ENCODE assay signal across 16 cellular contexts in genomic region chr1:6954596-6954995, GRCh38.
DNase-seq lines count a peak whose midpoint lies in the region; ATAC-seq, FAIRE-seq and TF ChIP-seq lines count a peak whose summit lies in the region.
"Had no signal": no experiment of that assay in that cellular context is flagged by ENCODE, and none has a peak within 500 bp of the region (broad histone marks: within the 10 kb centered on the region; RNA-seq: fewer than 3 reads in every experiment).

No MANE protein-coding gene starts in this region.

- no peaks in the 10 kb centered on the region for H3K27me3 ChIP-seq in BLaER1
- H3K27me3 ChIP-seq in H9 (ENCODE audit: insufficient read depth, low read length) = no peaks in the 10 kb centered on the region
- H3K27me3 ChIP-seq in SJCRH30 = peaks cover 16% of the 10 kb centered on the region; the same call in 1 of the 2 replicates

- H3K27me3 Mint-ChIP-seq in H9 (ENCODE audit: low read depth) (no peaks in the 10 kb centered on the region; the same call in 1 of the 2 replicates), nephron (ENCODE audit: low read depth) (peaks cover 9% of the 10 kb centered on the region)
- H3K27me3 Mint-ChIP-seq: CD4-positive, alpha-beta T cell had no signal

- H4K91ac ChIP-seq in H9 (ENCODE audit: insufficient read length, low read depth, low read length) = no peak overlapping the region

- no peak overlapping the region for H3K4me3 ChIP-seq in BLaER1
- H3K4me3 ChIP-seq in SJCRH30 = no peak overlapping the region
- H3K4me3 ChIP-seq: SJSA1 had no signal

- H4K20me1 ChIP-seq in BLaER1 (no peaks in the 10 kb centered on the region), H9 (ENCODE audit: control insufficient read depth, insufficient read depth, insufficient read length) (no peaks in the 10 kb centered on the region)

- FAIRE-seq in H54 (lab: Jason Lieb, UNC) = no peak

- no peak overlapping the region for H4K5ac ChIP-seq in H9 (ENCODE audit: insufficient read length, low read depth, low read length)

- H2BK20ac ChIP-seq in H9 (ENCODE audit: low read depth, low read length, poor library complexity, severe bottlenecking) = no peak overlapping the region

- TF ChIP-seq CTCF in H9 (conservative IDR thresholded peaks at IDR 0.05) = no peak
- TF ChIP-seq CTCF in nephron (IDR thresholded peaks at IDR 0.05; ENCODE audit: unreplicated experiment in 3 of 3) = no peak

- H2AK5ac ChIP-seq in H9 (ENCODE audit: insufficient read length, low read length) = no peak overlapping the region

- no peaks in the 10 kb centered on the region for H3K79me1 ChIP-seq in H9 (ENCODE audit: insufficient read depth, low read depth, low read length, poor library complexity, severe bottlenecking)

- H3K4me1 Mint-ChIP-seq in H9 (peaks cover 35 to 61% of the 10 kb centered on the region in 2 experiments), nephron (peaks cover 72% of the 10 kb centered on the region)

- H3K36me3 ChIP-seq in BLaER1 (no peaks in the 10 kb centered on the region), SJCRH30 (no peaks in the 10 kb centered on the region)
- H3K36me3 ChIP-seq: SJSA1 had no signal

- no peak overlapping the region for H2AFZ ChIP-seq in H9 (ENCODE audit: low read length)

- H3K9ac ChIP-seq in BLaER1 = no peak overlapping the region
- H3K9ac ChIP-seq in H9 (ENCODE audit: extremely low read depth, insufficient read length, low read length) = no peak overlapping the region

- no peak overlapping the region for H3T11ph ChIP-seq in H9 (ENCODE audit: low read length)

- no peak for DNase-seq in H9
- peak; percentile 23 to 43 for DNase-seq in SJCRH30
- DNase-seq in NCI-H2107 (lab: John Stamatoyannopoulos, UW) = no peak
- no peak for DNase-seq in H54 (ENCODE audit: insufficient read length, low spot score)
- DNase-seq: Calu3; CD4-positive, alpha-beta T cell; DND-41; GDM1; NCI-H2081; RPMI8226; SW 1271 had no signal

- H3K9me3 ChIP-seq in BLaER1 = no peaks in the 10 kb centered on the region
- H3K9me3 ChIP-seq in H9 (ENCODE audit: control insufficient read depth, low read depth, low read length) = no peaks in the 10 kb centered on the region
- no peaks in the 10 kb centered on the region for H3K9me3 ChIP-seq in SJCRH30 (replicated peaks)
- H3K9me3 ChIP-seq: SJSA1 had no signal

- peaks cover 45% of the 10 kb centered on the region for H3K4me1 ChIP-seq in BLaER1
- H3K4me1 ChIP-seq in H9 (ENCODE audit: insufficient read depth, low read length) = no peaks in the 10 kb centered on the region
- peaks cover 12% of the 10 kb centered on the region for H3K4me1 ChIP-seq in SJCRH30
- H3K4me1 ChIP-seq: SJSA1 had no signal

- H3K14ac ChIP-seq in H9 (ENCODE audit: insufficient read depth, low read length) = 0 out of 2 replicates have a peak overlapping the region, but pooled peaks have one; percentile 6

- no peaks in the 10 kb centered on the region; a peak in 1 of 5 replicates for H3K9me3 Mint-ChIP-seq in H9
- no peaks in the 10 kb centered on the region for H3K9me3 Mint-ChIP-seq in nephron
- H3K9me3 Mint-ChIP-seq: CD4-positive, alpha-beta T cell had no signal

- H2BK5ac ChIP-seq in H9 (ENCODE audit: insufficient read length, low read length) = no peak overlapping the region

- ATAC-seq in HG03139 (IDR thresholded peaks at IDR 0.05; ENCODE audit: unreplicated experiment) (no peak), HG02981 (IDR thresholded peaks at IDR 0.05; ENCODE audit: unreplicated experiment) (no peak)

- no peak overlapping the region for H3K56ac ChIP-seq in H9 (ENCODE audit: insufficient read length, low read depth, low read length)

- TF ChIP-seq POLR2A in H54 (IDR thresholded peaks at IDR 0.05; ENCODE audit: low read depth, low read length) = no peak

- H3K23ac ChIP-seq in H9 (ENCODE audit: insufficient read length, low read depth, low read length) = no peak overlapping the region

- H3K27ac Mint-ChIP-seq in H9 (peak overlapping the region in 1 of 3 experiments; percentile 4; a peak in 1 of 7 replicates), nephron (peak overlapping the region in 2 of 3 experiments; percentile 51 to 67)
- H3K27ac Mint-ChIP-seq: CD4-positive, alpha-beta T cell had no signal

- H3K18ac ChIP-seq in H9 (ENCODE audit: insufficient read length, low read depth, low read length) = no peak overlapping the region

- no peaks in the 10 kb centered on the region for H3K23me2 ChIP-seq in H9 (ENCODE audit: insufficient read length, low read depth, low read length, poor library complexity, severe bottlenecking)

- peaks cover 0 to 6% (median 0%) of the 10 kb centered on the region in 3 experiments; a peak in 1 of 7 replicates for H3K36me3 Mint-ChIP-seq in H9 (ENCODE audit: insufficient read depth in 1 of 3, low read depth in 3 of 3)
- H3K36me3 Mint-ChIP-seq in nephron (ENCODE audit: low read depth) = no peaks in the 10 kb centered on the region

- H4K8ac ChIP-seq in H9 (replicated peaks; ENCODE audit: insufficient read length, low read depth, low read length) = no peak overlapping the region

- H3K4ac ChIP-seq in H9 (ENCODE audit: low read depth, low read length) = no peak overlapping the region

- no peak overlapping the region; a peak in 1 of 5 replicates for H3K4me3 Mint-ChIP-seq in H9
- H3K4me3 Mint-ChIP-seq in nephron = peak overlapping the region in 1 of 3 experiments; percentile 44
- H3K4me3 Mint-ChIP-seq: CD4-positive, alpha-beta T cell had no signal

- H3K27ac ChIP-seq in BLaER1 (no peak overlapping the region), H9 (ENCODE audit: insufficient read length, low read depth, low read length) (no peak overlapping the region), SJCRH30 (no peak overlapping the region)
- H3K27ac ChIP-seq: SJSA1 had no signal

- H2BK120ac ChIP-seq in H9 (ENCODE audit: low read depth, low read length, poor library complexity, severe bottlenecking) = no peak overlapping the region

- no peaks in the 10 kb centered on the region for H3K79me2 ChIP-seq in H9 (ENCODE audit: insufficient read depth, low read length)

- no CpG with 5 or more reads among the region's 16 CpGs for WGBS in H9 (ENCODE audit: extremely low coverage, insufficient read length, low lambda C conversion rate)

- H2BK15ac ChIP-seq in H9 (ENCODE audit: low read depth, low read length) = no peak overlapping the region

- no peak overlapping the region for H2BK12ac ChIP-seq in H9 (ENCODE audit: insufficient read length, low read depth, low read length)

- H3K4me2 ChIP-seq in BLaER1 (peak overlapping the region; percentile 6; the same call in 1 of the 2 replicates), H9 (ENCODE audit: insufficient read depth, insufficient read length, low read length) (no peak overlapping the region)

Comparison
In these comparisons a context has a peak if more than half of its experiments do, and no peak if none do; other contexts are left out.
1. DNase-seq: peak in SJCRH30 (2 of 2); none in H9 (single experiment), NCI-H2107 (single experiment) and H54 (single experiment).